In the genomic region with DNA sequence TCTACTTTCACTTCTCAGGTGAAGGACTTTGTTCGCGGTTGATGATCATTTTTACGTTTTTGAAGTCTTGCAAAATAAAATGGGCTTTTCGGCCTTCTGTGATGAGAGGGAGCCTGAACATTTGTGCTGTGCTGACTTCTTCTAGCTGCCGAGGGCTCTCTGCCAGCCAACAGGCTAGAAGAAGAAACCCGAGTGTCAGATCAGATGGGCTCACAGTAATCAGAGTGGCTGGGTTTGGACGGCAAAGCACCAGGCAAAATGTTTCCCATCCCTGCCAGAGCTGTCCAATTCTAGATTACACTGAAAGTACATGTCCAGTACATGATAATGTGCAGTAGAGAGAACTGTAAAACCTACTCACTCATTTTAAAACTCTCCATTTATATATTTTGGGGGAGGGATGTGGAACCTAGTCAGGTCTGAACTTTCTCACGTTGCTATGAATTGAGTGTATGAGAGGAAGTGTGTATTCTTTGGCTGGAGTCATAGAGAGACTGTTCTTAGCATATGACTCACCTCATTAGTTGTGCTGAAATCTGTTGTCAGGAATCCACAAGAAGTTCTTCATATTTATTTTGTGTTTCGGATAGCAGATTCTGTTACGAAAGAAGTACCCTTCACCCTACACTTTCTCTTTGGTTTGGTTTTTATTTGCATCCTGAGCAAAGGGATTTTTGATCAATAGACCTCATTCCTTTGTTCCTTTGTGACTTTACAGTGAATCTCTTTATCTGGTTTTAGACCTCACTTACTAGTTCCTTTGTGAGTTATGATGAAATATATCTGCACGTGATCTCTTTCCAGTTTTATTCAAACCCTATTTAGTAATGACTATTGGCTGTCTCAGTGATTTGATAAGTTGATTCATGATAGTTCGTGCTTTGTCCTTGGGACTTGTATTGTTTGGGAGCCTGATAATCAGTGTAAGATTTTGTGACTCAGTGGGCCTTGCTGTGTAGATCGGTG, we compare ENCODE assay signal across 1 cellular context.
TF ChIP-seq lines count a peak whose summit lies in the region.

No MANE protein-coding gene starts in this region.

TF ChIP-seq in endothelial cell of umbilical vein, 7 proteins besides CTCF, POLR2A, EP300 and RAD21 (continued from another document):
- peak; percentile 83 for TF ChIP-seq FOS (IDR thresholded peaks at IDR 0.05; ENCODE audit: borderline replicate concordance, insufficient read depth, low read length)
